1 cellular context compared by ENCODE assay signal in genomic region chr5:119031905-119032304, GRCh38.
TF ChIP-seq lines count a peak whose summit lies in the region.

No MANE protein-coding gene starts in this region.

TF ChIP-seq in HEK293, 187 proteins besides CTCF, POLR2A, EP300 and RAD21 (continued from another document):
- TF ChIP-seq ZNF449 (tag by site-specific recombination; IDR thresholded peaks at IDR 0.05) = no peak
- no peak for TF ChIP-seq ZNF692 (tag by site-specific recombination; IDR thresholded peaks at IDR 0.05)
